In genomic region chr15:90192961-90193786, GRCh38 we compare ENCODE assay signal across 9 cellular contexts. TPM values are rescaled to one million over a fixed set of nuclear protein-coding genes. Genes with fewer than 3 reads are reported as not detected.
DNase-seq lines count a peak whose midpoint lies in the region; ATAC-seq, FAIRE-seq and TF ChIP-seq lines count a peak whose summit lies in the region.
"Had no signal": no experiment of that assay in that cellular context is flagged by ENCODE, and none has a peak within 500 bp of the region (broad histone marks: within the 10 kb centered on the region; RNA-seq: fewer than 3 reads in every experiment).

No MANE protein-coding gene starts in this region.

- H3K36me3 Mint-ChIP-seq in stimulated activated effector memory CD8-positive, alpha-beta T cell treated with anti-CD3 and anti-CD28 coated beads, Interleukin-12 subunit alpha, Interleukin-12 subunit beta, amount 100 ng/mL, for 72 hours = no peaks in the 10 kb centered on the region

- H3K27ac Mint-ChIP-seq in stimulated activated effector memory CD8-positive, alpha-beta T cell treated with anti-CD3 and anti-CD28 coated beads, Interleukin-12 subunit alpha, Interleukin-12 subunit beta, amount 100 ng/mL, for 72 hours = no peak overlapping the region

- no peaks in the 10 kb centered on the region for H3K9me3 ChIP-seq in Peyer's patch
- no peaks in the 10 kb centered on the region for H3K9me3 ChIP-seq in fibroblast of lung (ENCODE audit: control insufficient read depth, insufficient read depth, low read depth, low read length)

- H3K4me1 ChIP-seq in Peyer's patch = peaks cover 3 to 58% (median 30%) of the 10 kb centered on the region in 4 donors
- H3K4me1 ChIP-seq in fibroblast of lung (ENCODE audit: control insufficient read depth, extremely low read depth, insufficient read depth, low read length) = peaks cover 9% of the 10 kb centered on the region
- H3K4me1 ChIP-seq in rectal smooth muscle tissue (ENCODE audit: control insufficient read depth, insufficient read depth, low read length) = peaks cover 27% of the 10 kb centered on the region

- H2AFZ ChIP-seq in fibroblast of lung (ENCODE audit: low read length) = peak overlapping the region; percentile 81

- H3K4me2 ChIP-seq in fibroblast of lung (ENCODE audit: extremely low read depth, insufficient read depth, low read length) = peak overlapping the region; percentile 62

- no peak overlapping the region for H3K4me3 Mint-ChIP-seq in stimulated activated effector memory CD8-positive, alpha-beta T cell treated with anti-CD3 and anti-CD28 coated beads, Interleukin-12 subunit alpha, Interleukin-12 subunit beta, amount 100 ng/mL, for 72 hours

- ATAC-seq in HG03039 (IDR thresholded peaks at IDR 0.05; ENCODE audit: unreplicated experiment) = no peak
- ATAC-seq in stimulated activated effector memory CD8-positive, alpha-beta T cell treated with anti-CD3 and anti-CD28 coated beads, Interleukin-12 subunit alpha, Interleukin-12 subunit beta, amount 100 ng/mL, for 72 hours = no peak

- no peaks in the 10 kb centered on the region for H4K20me1 ChIP-seq in fibroblast of lung (ENCODE audit: control insufficient read depth, extremely low read depth, insufficient read depth, low read length)

- H3K4me1 Mint-ChIP-seq in stimulated activated effector memory CD8-positive, alpha-beta T cell treated with anti-CD3 and anti-CD28 coated beads, Interleukin-12 subunit alpha, Interleukin-12 subunit beta, amount 100 ng/mL, for 72 hours = peaks cover 9% of the 10 kb centered on the region

- DNase-seq in G401 (ENCODE audit: low spot score) (peak; percentile 83), Peyer's patch (no peak), fibroblast of lung (ENCODE audit: low read depth in 2 of 2) (peak; percentile 15 to 69), A172 (ENCODE audit: low spot score) (no peak), RCC 7860 (ENCODE audit: low spot score) (no peak)
- no peak for DNase-seq in stimulated activated effector memory CD8-positive, alpha-beta T cell treated with anti-CD3 and anti-CD28 coated beads, Interleukin-12 subunit alpha, Interleukin-12 subunit beta, amount 100 ng/mL, for 72 hours (ENCODE audit: low spot score in 2 of 2)
- DNase-seq: OCI-M1 had no signal

- H3K4me3 ChIP-seq in Peyer's patch = no peak overlapping the region
- H3K4me3 ChIP-seq in fibroblast of lung (replicated peaks in 1 of 4; ENCODE audit: control extremely low read depth in 1 of 4, insufficient read depth in 1 of 4, low read depth in 3 of 4, low read length in 4 of 4) = no peak overlapping the region
- H3K4me3 ChIP-seq in rectal smooth muscle tissue (ENCODE audit: low read length) = peak overlapping the region; percentile 50

- no peak for FAIRE-seq in RCC 7860 (lab: Jason Lieb, UNC)

- H3K79me2 ChIP-seq in fibroblast of lung (ENCODE audit: control insufficient read depth, insufficient read depth, low read length) = no peaks in the 10 kb centered on the region

- no peak for TF ChIP-seq POLR2A in Peyer's patch (IDR thresholded peaks at IDR 0.05)

- H3K27ac ChIP-seq in Peyer's patch (peak overlapping the region; percentile 78 to 93 (median 88)), fibroblast of lung (ENCODE audit: insufficient read depth, low read length) (no peak overlapping the region), rectal smooth muscle tissue (ENCODE audit: low read depth, low read length) (peak overlapping the region; percentile 94)

- in situ Hi-C loops in G401 (cut with HindIII; ENCODE audit: low sequenced_read_pairs) = no loop called here

- H3K9ac ChIP-seq in fibroblast of lung (ENCODE audit: insufficient read depth, low read length) (no peak overlapping the region), rectal smooth muscle tissue (ENCODE audit: low read length) (peak overlapping the region; percentile 45)

- H3K27me3 ChIP-seq in Peyer's patch = no peaks in the 10 kb centered on the region
- no peaks in the 10 kb centered on the region for H3K27me3 ChIP-seq in fibroblast of lung (ENCODE audit: control insufficient read depth, insufficient read depth, low read length)
- no peaks in the 10 kb centered on the region for H3K27me3 ChIP-seq in rectal smooth muscle tissue (ENCODE audit: control insufficient read depth, insufficient read depth, low read length)

- H3K36me3 ChIP-seq in Peyer's patch (no peaks in the 10 kb centered on the region), fibroblast of lung (ENCODE audit: control insufficient read depth, insufficient read depth, low read length) (no peaks in the 10 kb centered on the region), rectal smooth muscle tissue (ENCODE audit: control insufficient read depth, insufficient read depth, low read length) (peaks cover 2% of the 10 kb centered on the region)

- H3K9me3 Mint-ChIP-seq in stimulated activated effector memory CD8-positive, alpha-beta T cell treated with anti-CD3 and anti-CD28 coated beads, Interleukin-12 subunit alpha, Interleukin-12 subunit beta, amount 100 ng/mL, for 72 hours = no peaks in the 10 kb centered on the region

- no peak for TF ChIP-seq CTCF in Peyer's patch (IDR thresholded peaks at IDR 0.05)
- TF ChIP-seq CTCF in fibroblast of lung (conservative IDR thresholded peaks at IDR 0.05 in 1 of 2, IDR thresholded peaks at IDR 0.05 in 1 of 2; ENCODE audit: low read depth in 1 of 2, low read length in 2 of 2) = no peak

RNA-seq across cellular contexts. Expression of gene SEMA4B, which starts 8.0 kb away (rescaled TPM):
- 7.1 and 25.4 TPM in 2 replicates for total RNA-seq in G401 (2014; rRNA removed; shearing (Covaris generic))
- total RNA-seq in Peyer's patch (100 to 1,000 TPM in 2 of 4 donors, 10 to 100 TPM in 2; 63.2 to 147 (median 91.3) TPM), fibroblast of lung (14.1 and 30.4 TPM in 2 replicates)
- polyA plus RNA-seq in fibroblast of lung = 9.5 and 12.8 TPM in 2 replicates
- 13.4 and 13.5 TPM in 2 replicates for polyA plus RNA-seq in fibroblast of lung (2012)
- polyA minus RNA-seq in fibroblast of lung (ENCODE audit: low replicate concordance) = 28.5 and 73.0 TPM in 2 replicates
- 17.1 and 33.8 TPM in 2 replicates for total RNA-seq in A172 (2014; rRNA removed; shearing (Covaris generic))

RNA-seq across cellular contexts. Expression of gene CIB1, which starts 40.6 kb away (rescaled TPM):
- 82.0 and 83.7 TPM in 2 replicates for total RNA-seq in G401 (2014; rRNA removed; shearing (Covaris generic))
- 100 to 1,000 TPM in 3 of 4 donors, 10 to 100 TPM in 1; 71.0 to 166 (median 130) TPM for total RNA-seq in Peyer's patch
- 17.7 and 27.7 TPM in 2 replicates for total RNA-seq in fibroblast of lung
- 42.7 and 62.2 TPM in 2 replicates for polyA plus RNA-seq in fibroblast of lung
- 58.8 and 95.0 TPM in 2 replicates for polyA plus RNA-seq in fibroblast of lung (2012)
- 52.8 and 118 TPM in 2 replicates for polyA minus RNA-seq in fibroblast of lung (ENCODE audit: low replicate concordance)
- total RNA-seq in A172 (2014; rRNA removed; shearing (Covaris generic)) = 35.1 and 52.7 TPM in 2 replicates

RNA-seq across cellular contexts. Expression of gene GDPGP1, which starts 40.8 kb away (rescaled TPM):
- 3.4 and 4.2 TPM in 2 replicates for total RNA-seq in G401 (2014; rRNA removed; shearing (Covaris generic))
- 10 to 100 TPM in 3 of 4 donors, 1 to 10 TPM in 1; 8.3 to 24.0 (median 19.6) TPM for total RNA-seq in Peyer's patch
- 6.2 and 9.7 TPM in 2 replicates for total RNA-seq in fibroblast of lung
- 1.9 and 2.5 TPM in 2 replicates for polyA plus RNA-seq in fibroblast of lung
- polyA plus RNA-seq in fibroblast of lung (2012) = 2.3 and 2.8 TPM in 2 replicates
- polyA minus RNA-seq in fibroblast of lung (ENCODE audit: low replicate concordance) = 9.3 and 11.3 TPM in 2 replicates
- total RNA-seq in A172 (2014; rRNA removed; shearing (Covaris generic)) = 4.8 and 5.7 TPM in 2 replicates

RNA-seq across cellular contexts. Expression of gene TTLL13, which starts 56.2 kb away (rescaled TPM):
- not detected in 2 replicates for total RNA-seq in G401 (2014; rRNA removed; shearing (Covaris generic))
- not detected for total RNA-seq in Peyer's patch
- under 0.01 TPM in 1 of 2 replicates, not detected in the other for total RNA-seq in fibroblast of lung
- 0.03 and 0.08 TPM in 2 replicates for polyA plus RNA-seq in fibroblast of lung
- not detected in 2 replicates for polyA plus RNA-seq in fibroblast of lung (2012)
- polyA minus RNA-seq in fibroblast of lung (ENCODE audit: low replicate concordance) = not detected in 2 replicates
- total RNA-seq in A172 (2014; rRNA removed; shearing (Covaris generic)) = not detected in 2 replicates

Comparison
In these comparisons a context has a peak if more than half of its experiments do, and no peak if none do; other contexts are left out.
1. DNase-seq: peak in G401 (single experiment) and fibroblast of lung (2 of 2); none in Peyer's patch (0 of 3), A172 (single experiment), RCC 7860 (single experiment) and stimulated activated effector memory CD8-positive, alpha-beta T cell treated with anti-CD3 and anti-CD28 coated beads, Interleukin-12 subunit alpha, Interleukin-12 subunit beta, amount 100 ng/mL, for 72 hours (0 of 2).